Comparison of ENCODE assay signal across 1 cellular context in genomic region chr16:23570992-23571632, GRCh38.
TF ChIP-seq lines count a peak whose summit lies in the region.

No MANE protein-coding gene starts in this region.

TF ChIP-seq in GM12878, 131 proteins besides CTCF, POLR2A, EP300 and RAD21 (continued from another document):
- peak; percentile 63; the same call in 1 of the 2 replicates for TF ChIP-seq SPI1 (IDR thresholded peaks at IDR 0.05; ENCODE audit: borderline replicate concordance, insufficient read depth, low read depth, low read length)
TF ChIP-seq in GM12878: peak in this region for 1.
